ENCODE assay signal across 8 cellular contexts in genomic region chr9:111597852-111598729, GRCh38. TPM values are rescaled to one million over a fixed set of nuclear protein-coding genes. Genes with fewer than 3 reads are reported as not detected.
DNase-seq lines count a peak whose midpoint lies in the region; ATAC-seq and TF ChIP-seq lines count a peak whose summit lies in the region.

No MANE protein-coding gene starts in this region.

- peaks cover 4% of the 10 kb centered on the region; the same call in 1 of the 2 replicates for H3K27me3 Mint-ChIP-seq in HFFc6 (ENCODE audit: insufficient read depth)
- H3K27me3 Mint-ChIP-seq in dendritic cell treated with granulocyte-macrophage colony-stimulating factor and Interleukin-4, amounts not matched to agents 40 ng/mL and 50 ng/mL, for 4 days, result peaks cover 29% of the 10 kb centered on the region

- ATAC-seq in right lobe of liver (peak; percentile 20 to 52 (median 46)), HG03039 (IDR thresholded peaks at IDR 0.05; ENCODE audit: unreplicated experiment) (no peak)

- TF ChIP-seq POLR2A in right lobe of liver (IDR thresholded peaks at IDR 0.05), result peak; percentile 25

- TF ChIP-seq CTCF in HFFc6 (IDR thresholded peaks at IDR 0.05) (peak; percentile 87), right lobe of liver (IDR thresholded peaks at IDR 0.05) (peak; percentile 37 to 68 (median 64))

- 1% methylated on average over 22 of the region's 41 CpGs for WGBS in right lobe of liver (ENCODE audit: insufficient coverage, low coverage, low lambda C conversion rate, missing lambda C conversion rate)

- H3K4me1 Mint-ChIP-seq in HFFc6 (ENCODE audit: low read depth), result peaks cover 48% of the 10 kb centered on the region
- H3K4me1 Mint-ChIP-seq in dendritic cell treated with granulocyte-macrophage colony-stimulating factor and Interleukin-4, amounts not matched to agents 40 ng/mL and 50 ng/mL, for 4 days (ENCODE audit: low read depth), result peaks cover 24% of the 10 kb centered on the region

- H3K36me3 Mint-ChIP-seq in HFFc6 (ENCODE audit: low read depth), result peaks cover 14% of the 10 kb centered on the region; the same call in 1 of the 2 replicates
- H3K36me3 Mint-ChIP-seq in dendritic cell treated with granulocyte-macrophage colony-stimulating factor and Interleukin-4, amounts not matched to agents 40 ng/mL and 50 ng/mL, for 4 days (ENCODE audit: low read depth), result peaks cover 32% of the 10 kb centered on the region

- H3K27ac ChIP-seq in right lobe of liver, result peak overlapping the region; percentile 88 to 96 (median 92)

- peak overlapping the region; percentile 56 to 83 (median 82) for H3K4me3 ChIP-seq in right lobe of liver

- DNase-seq in ELF-1 (ENCODE audit: low read depth, low spot score) (peak; percentile 80), HFFc6 (peak; percentile 46), NCI-H2171 (lab: John Stamatoyannopoulos, UW) (peak; percentile 48), right lobe of liver (peak; percentile 65 to 77 (median 76))
- DNase-seq in activated CD4-positive, alpha-beta T cell treated with anti-CD3 and anti-CD28 coated beads for 48 hours, result peak; percentile 69
- DNase-seq in stimulated activated CD4-positive, alpha-beta T cell treated with anti-CD3 and anti-CD28 coated beads, Interleukin-4, amount 100 ng/mL, for 48 hours (ENCODE audit: low read depth in 2 of 2), result peak; percentile 33 to 42

- no peaks in the 10 kb centered on the region for H3K27me3 ChIP-seq in right lobe of liver

- intact Hi-C loops in dendritic cell treated with granulocyte-macrophage colony-stimulating factor and Interleukin-4, amounts not matched to agents 40 ng/mL and 50 ng/mL, for 4 days (cut with micrococcal nuclease), result loop anchor here (5.0 kb wide), 1 partner anchor 94 kb away; no protein-coding TSS in a partner anchor
- intact Hi-C loops in right lobe of liver (cut with DNase I), result no loop called here

- peak overlapping the region; percentile 94 for H3K27ac Mint-ChIP-seq in HFFc6
- H3K27ac Mint-ChIP-seq in dendritic cell treated with granulocyte-macrophage colony-stimulating factor and Interleukin-4, amounts not matched to agents 40 ng/mL and 50 ng/mL, for 4 days, result peak overlapping the region; percentile 92

- H3K4me1 ChIP-seq in right lobe of liver, result peaks cover 0 to 52% (median 10%) of the 10 kb centered on the region in 4 donors

- H3K36me3 ChIP-seq in right lobe of liver, result peaks cover 0 to 52% (median 22%) of the 10 kb centered on the region in 4 donors

- H3K4me3 Mint-ChIP-seq in HFFc6, result peak overlapping the region; percentile 95
- H3K4me3 Mint-ChIP-seq in dendritic cell treated with granulocyte-macrophage colony-stimulating factor and Interleukin-4, amounts not matched to agents 40 ng/mL and 50 ng/mL, for 4 days, result peak overlapping the region; percentile 95

- H3K9me3 ChIP-seq in right lobe of liver, result no peaks in the 10 kb centered on the region

- no peaks in the 10 kb centered on the region for H3K9me3 Mint-ChIP-seq in HFFc6
- H3K9me3 Mint-ChIP-seq in dendritic cell treated with granulocyte-macrophage colony-stimulating factor and Interleukin-4, amounts not matched to agents 40 ng/mL and 50 ng/mL, for 4 days, result no peaks in the 10 kb centered on the region

RNA-seq across cellular contexts. Expression of gene PTGR1, which starts 1.4 kb away (rescaled TPM):
- total RNA-seq in HFFc6 (2021; fragmentation: NEBNext Ultra II Directional; extraction: Animal tissue kit (Norgen Biotek cat#: 25700)), result 10 to 100 TPM; 50.3 to 86.6 (median 82.4) TPM
- 1,000 to 10,000 TPM in 1 of 6 experiments, 100 to 1,000 TPM in 5; 477 to 1,242 (median 773) TPM for total RNA-seq in right lobe of liver

RNA-seq across cellular contexts. Expression of gene DNAJC25, which starts 33.0 kb away (rescaled TPM):
- total RNA-seq in HFFc6 (2021; fragmentation: NEBNext Ultra II Directional; extraction: Animal tissue kit (Norgen Biotek cat#: 25700)), result 10 to 100 TPM in 4 of 6 experiments, 1 to 10 TPM in 2; 9.6 to 11.5 (median 10.3) TPM
- total RNA-seq in right lobe of liver, result 10 to 100 TPM; 12.2 to 32.8 (median 18.2) TPM

Comparison
In these comparisons a context has a peak if more than half of its experiments do, and no peak if none do; other contexts are left out.
1. RNA of gene PTGR1, which starts 1.4 kb away (total RNA-seq): 477 to 1,242 TPM in right lobe of liver; 50.3 to 86.6 TPM in HFFc6; every median in the first group is over 4 times any median in the second.
2. Peak in every context shown above with its lines, with median percentiles within 50 percentile points of each other: DNase-seq.